ENCODE assay signal across 21 cellular contexts in genomic region chr2:209818939-209819338, GRCh38. TPM values are rescaled to one million over a fixed set of nuclear protein-coding genes. Genes with fewer than 3 reads are reported as not detected.
DNase-seq lines count a peak whose midpoint lies in the region; ATAC-seq and TF ChIP-seq lines count a peak whose summit lies in the region.
"Had no signal": no experiment of that assay in that cellular context is flagged by ENCODE, and none has a peak within 500 bp of the region (broad histone marks: within the 10 kb centered on the region; RNA-seq: fewer than 3 reads in every experiment).

No MANE protein-coding gene starts in this region.

- H3K14ac ChIP-seq in H9 (ENCODE audit: insufficient read depth, low read length) = no peak overlapping the region
- H3K14ac ChIP-seq in mesenchymal stem cell (ENCODE audit: low read length in 2 of 2) = no peak overlapping the region

- H3K23me2 ChIP-seq in H9 (ENCODE audit: insufficient read length, low read depth, low read length, poor library complexity, severe bottlenecking) = no peaks in the 10 kb centered on the region

- H2BK120ac ChIP-seq in H9 (ENCODE audit: low read depth, low read length, poor library complexity, severe bottlenecking) (no peak overlapping the region), mesenchymal stem cell (ENCODE audit: low read depth, low read length) (no peak overlapping the region)

- H3K56ac ChIP-seq in H9 (ENCODE audit: insufficient read length, low read depth, low read length) = no peak overlapping the region

- H3K4me3 Mint-ChIP-seq in H9 (no peak overlapping the region), WTC11 (no peak overlapping the region)
- H3K4me3 Mint-ChIP-seq: CD4-positive, alpha-beta memory T cell had no signal

- no peak overlapping the region for H3K18ac ChIP-seq in H9 (ENCODE audit: insufficient read length, low read depth, low read length)
- no peak overlapping the region for H3K18ac ChIP-seq in mesenchymal stem cell (ENCODE audit: low read depth in 1 of 2, low read length in 2 of 2)

- H2BK15ac ChIP-seq in H9 (ENCODE audit: low read depth, low read length) (no peak overlapping the region), mesenchymal stem cell (ENCODE audit: low read depth, poor library complexity, severe bottlenecking) (no peak overlapping the region)

- H3K4me1 Mint-ChIP-seq in H9 (peaks cover 24 to 29% of the 10 kb centered on the region in 2 experiments), WTC11 (peaks cover 27% of the 10 kb centered on the region)
- H3K4me1 Mint-ChIP-seq: CD4-positive, alpha-beta memory T cell had no signal

- H3K9me3 Mint-ChIP-seq in H9 (peaks cover 7 to 17% of the 10 kb centered on the region in 2 experiments), WTC11 (peaks cover 27% of the 10 kb centered on the region)

- peak overlapping the region; percentile 1 for H2BK12ac ChIP-seq in H9 (ENCODE audit: insufficient read length, low read depth, low read length)
- H2BK12ac ChIP-seq in mesenchymal stem cell (ENCODE audit: low read length in 2 of 2) = no peak overlapping the region

- no peak overlapping the region for H2BK20ac ChIP-seq in H9 (ENCODE audit: low read depth, low read length, poor library complexity, severe bottlenecking)

- H3K4me3 ChIP-seq in iPS-18a (ENCODE audit: low read length) = no peak overlapping the region
- H3K4me3 ChIP-seq in mesenchymal stem cell (ENCODE audit: insufficient read depth in 1 of 2, low read depth in 1 of 2, low read length in 2 of 2) = no peak overlapping the region
- H3K4me3 ChIP-seq: A549 had no signal

- H2AK5ac ChIP-seq in H9 (ENCODE audit: insufficient read length, low read length) (no peak overlapping the region), mesenchymal stem cell (ENCODE audit: low read length, severe bottlenecking) (no peak overlapping the region)

- H3K4ac ChIP-seq in H9 (ENCODE audit: low read depth, low read length) = no peak overlapping the region
- H3K4ac ChIP-seq in mesenchymal stem cell (ENCODE audit: low read depth in 1 of 2, low read length in 2 of 2) = no peak overlapping the region

- H3K27me3 Mint-ChIP-seq in H9 (ENCODE audit: low read depth) (peaks cover 10% of the 10 kb centered on the region), WTC11 (ENCODE audit: low read depth) (peaks cover 8% of the 10 kb centered on the region; the same call in 1 of the 2 replicates)

- no peaks in the 10 kb centered on the region for H3K9me3 ChIP-seq in H9 (ENCODE audit: control insufficient read depth, low read depth, low read length)
- H3K9me3 ChIP-seq in iPS-18a (ENCODE audit: control insufficient read depth, low read depth, low read length) = no peaks in the 10 kb centered on the region
- H3K9me3 ChIP-seq in mesenchymal stem cell (ENCODE audit: control insufficient read depth, low read length) = no peaks in the 10 kb centered on the region
- H3K9me3 ChIP-seq: A549 had no signal

- TF ChIP-seq CTCF in H9 (conservative IDR thresholded peaks at IDR 0.05) (no peak), WTC11 (IDR thresholded peaks at IDR 0.05) (no peak)

- no peak overlapping the region for H4K8ac ChIP-seq in H9 (replicated peaks; ENCODE audit: insufficient read length, low read depth, low read length)
- no peak overlapping the region for H4K8ac ChIP-seq in mesenchymal stem cell (ENCODE audit: low read length)

- no peaks in the 10 kb centered on the region for H3K79me1 ChIP-seq in H9 (ENCODE audit: insufficient read depth, low read depth, low read length, poor library complexity, severe bottlenecking)
- no peaks in the 10 kb centered on the region for H3K79me1 ChIP-seq in mesenchymal stem cell (replicated peaks; ENCODE audit: low read length, poor library complexity, severe bottlenecking)

- no peak for DNase-seq in H9
- no peak for DNase-seq in WTC11 (ENCODE audit: low spot score)
- no peak for DNase-seq in mesenchymal stem cell
- DNase-seq in OCI-M2 (lab: John Stamatoyannopoulos, UW; ENCODE audit: unreplicated experiment) = no peak
- DNase-seq in NCI-H2107 treated with DMSO at 0.1 percent for 48 hours (lab: John Stamatoyannopoulos, UW; ENCODE audit: unreplicated experiment) = no peak
- DNase-seq: 8988T; C1 segment of cervical spinal cord; Calu3; CD4-positive, alpha-beta memory T cell; COR-L47; DMS53; DMS79 treated with DMSO at 0.1 percent for 48 hours; GF-D8; GOT3; H7 had no signal

- POLR2A ChIA-PET in WTC11 (lab: Charles Lee) = interaction anchor here (0.5 kb wide), 1 partner anchor 1895 kb away, joined by 3 read pairs; no protein-coding TSS in a partner anchor

- H2BK5ac ChIP-seq in H9 (ENCODE audit: insufficient read length, low read length) (no peak overlapping the region), mesenchymal stem cell (ENCODE audit: low read depth, low read length, poor library complexity, severe bottlenecking) (no peak overlapping the region)

- H3K27ac ChIP-seq in H9 (ENCODE audit: insufficient read length, low read depth, low read length) (no peak overlapping the region), iPS-18a (ENCODE audit: low read length) (peak overlapping the region; percentile 83), mesenchymal stem cell (ENCODE audit: low read length, poor library complexity, severe bottlenecking) (no peak overlapping the region)
- H3K27ac ChIP-seq: A549 had no signal

- H3K79me2 ChIP-seq in H9 (ENCODE audit: insufficient read depth, low read length) = no peaks in the 10 kb centered on the region

- H3K27me3 ChIP-seq in H9 (ENCODE audit: insufficient read depth, low read length) (no peaks in the 10 kb centered on the region), iPS-18a (ENCODE audit: control insufficient read depth, insufficient read depth, low read length) (no peaks in the 10 kb centered on the region), mesenchymal stem cell (ENCODE audit: control insufficient read depth in 1 of 2, insufficient read depth in 1 of 2, low read length in 2 of 2) (no peaks in the 10 kb centered on the region)

- CTCF ChIA-PET in WTC11 (lab: Charles Lee) = no interaction called here

- H4K5ac ChIP-seq in H9 (ENCODE audit: insufficient read length, low read depth, low read length) = no peak overlapping the region

- H3K36me3 Mint-ChIP-seq in H9 (ENCODE audit: insufficient read depth in 1 of 3, low read depth in 3 of 3) (peaks cover 13 to 20% (median 17%) of the 10 kb centered on the region in 3 experiments), WTC11 (peaks cover 23% of the 10 kb centered on the region)
- H3K36me3 Mint-ChIP-seq: CD4-positive, alpha-beta memory T cell had no signal

- H3K27ac Mint-ChIP-seq in H9 = peak overlapping the region in 1 of 3 experiments; percentile 100; a peak in 1 of 7 replicates
- no peak overlapping the region for H3K27ac Mint-ChIP-seq in WTC11
- H3K27ac Mint-ChIP-seq: CD4-positive, alpha-beta memory T cell had no signal

- no peak overlapping the region for H3K23ac ChIP-seq in H9 (ENCODE audit: insufficient read length, low read depth, low read length)
- H3K23ac ChIP-seq in mesenchymal stem cell (ENCODE audit: low read length in 2 of 2) = no peak overlapping the region

- ATAC-seq in WTC11 = no peak
- ATAC-seq: A549, HCT116 had no signal

- H3K4me2 ChIP-seq in H9 (ENCODE audit: insufficient read depth, insufficient read length, low read length) (no peak overlapping the region), mesenchymal stem cell (ENCODE audit: low read length, poor library complexity, severe bottlenecking) (no peak overlapping the region)
- H3K4me2 ChIP-seq: A549 had no signal

- WGBS in H9 (ENCODE audit: extremely low coverage, insufficient read length, low lambda C conversion rate) = no CpG with 5 or more reads among the region's 7 CpGs
- WGBS in mesenchymal stem cell = 75% methylated on average over 6 of the region's 7 CpGs

- H3K4me1 ChIP-seq in H9 (ENCODE audit: insufficient read depth, low read length) = peaks cover 2% of the 10 kb centered on the region; the same call in 1 of the 2 replicates
- peaks cover 17% of the 10 kb centered on the region for H3K4me1 ChIP-seq in iPS-18a (ENCODE audit: control insufficient read depth, low read depth, low read length)
- no peaks in the 10 kb centered on the region for H3K4me1 ChIP-seq in mesenchymal stem cell (ENCODE audit: control insufficient read depth, insufficient read depth, low read depth, low read length)
- H3K4me1 ChIP-seq: A549 had no signal

- H3K36me3 ChIP-seq in iPS-18a (ENCODE audit: control insufficient read depth, low read depth, low read length) (no peaks in the 10 kb centered on the region), mesenchymal stem cell (ENCODE audit: control insufficient read depth in 1 of 2, insufficient read depth in 2 of 2, low read depth in 1 of 2, low read length in 2 of 2) (no peaks in the 10 kb centered on the region)

- H4K91ac ChIP-seq in H9 (ENCODE audit: insufficient read length, low read depth, low read length) (no peak overlapping the region), mesenchymal stem cell (ENCODE audit: low read length) (no peak overlapping the region)

- H3T11ph ChIP-seq in H9 (ENCODE audit: low read length) = no peak overlapping the region

- H4K20me1 ChIP-seq in H9 (ENCODE audit: control insufficient read depth, insufficient read depth, insufficient read length) = no peaks in the 10 kb centered on the region

- H2AFZ ChIP-seq in H9 (ENCODE audit: low read length) = no peak overlapping the region
- no peak overlapping the region for H2AFZ ChIP-seq in mesenchymal stem cell (ENCODE audit: low read depth, low read length)

- H3K9ac ChIP-seq in H9 (ENCODE audit: extremely low read depth, insufficient read length, low read length) (no peak overlapping the region), iPS-18a (ENCODE audit: low read length) (no peak overlapping the region), mesenchymal stem cell (ENCODE audit: low read length) (no peak overlapping the region)

TF ChIP-seq in WTC11, 78 proteins besides CTCF, POLR2A, EP300 and RAD21:
- no peak for TF ChIP-seq HMGA2 (CRISPR knock-in tag; IDR thresholded peaks at IDR 0.05)
- TF ChIP-seq, protein P1, sequence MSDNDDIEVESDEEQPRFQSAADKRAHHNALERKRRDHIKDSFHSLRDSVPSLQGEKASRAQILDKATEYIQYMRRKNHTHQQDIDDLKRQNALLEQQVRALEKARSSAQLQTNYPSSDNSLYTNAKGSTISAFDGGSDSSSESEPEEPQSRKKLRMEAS (CRISPR knock-in tag; IDR thresholded peaks at IDR 0.05) = peak; percentile 72; the same call in 1 of the 2 replicates

RNA-seq across cellular contexts. Expression of gene UNC80, which starts 47.3 kb away (rescaled TPM):
- 0.52 and 0.77 TPM in 2 replicates for total RNA-seq in H9 (2021)
- total RNA-seq in WTC11 (2021) = 0.30 to 0.48 TPM (median 0.34 TPM) in 3 replicates
- polyA plus RNA-seq in mesenchymal stem cell (2013, experiment 1 of 2) = not detected
- not detected for polyA plus RNA-seq in mesenchymal stem cell (2013, experiment 2 of 2)
- total RNA-seq: Calu3; CD4-positive, alpha-beta memory T cell; Daoy; G401 had no signal
- polyA plus RNA-seq: A549; BJ; CD4-positive, alpha-beta memory T cell had no signal
